Comparison of ENCODE assay signal across 14 cellular contexts in the genomic region with DNA sequence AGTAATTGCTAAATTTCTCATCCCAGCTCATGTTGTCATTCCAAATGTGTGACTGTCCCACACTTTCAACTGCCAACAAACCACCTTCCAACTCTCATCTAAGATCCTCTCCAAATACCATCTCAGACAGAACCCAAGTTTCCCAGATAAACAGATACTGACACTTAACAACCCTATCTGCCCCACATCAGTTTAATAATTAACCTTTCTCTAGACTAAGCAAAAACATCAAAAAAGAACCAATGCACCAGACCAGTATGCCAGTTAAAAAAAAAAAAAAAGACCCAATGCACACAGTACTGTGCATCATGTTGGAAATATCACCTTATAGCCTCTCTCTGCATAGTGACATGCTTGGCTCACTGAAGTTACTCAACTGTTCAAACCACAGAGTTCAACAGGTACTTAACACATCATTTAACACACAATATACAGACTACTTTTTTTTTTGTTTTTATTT. TPM values are rescaled to one million over a fixed set of nuclear protein-coding genes. Genes with fewer than 3 reads are reported as not detected.
DNase-seq lines count a peak whose midpoint lies in the region; ATAC-seq and TF ChIP-seq lines count a peak whose summit lies in the region.
"Had no signal": no experiment of that assay in that cellular context is flagged by ENCODE, and none has a peak within 500 bp of the region (broad histone marks: within the 10 kb centered on the region; RNA-seq: fewer than 3 reads in every experiment).

No MANE protein-coding gene starts in this region.

- no peaks in the 10 kb centered on the region for H3F3A ChIP-seq in PC-3 (ENCODE audit: low read length, unreplicated experiment)

- H3K27me3 Mint-ChIP-seq in activated CD8-positive, alpha-beta T cell treated with anti-CD3 and anti-CD28 coated beads for 36 hours, result no peaks in the 10 kb centered on the region
- no peaks in the 10 kb centered on the region for H3K27me3 Mint-ChIP-seq in activated CD8-positive, alpha-beta T cell treated with anti-CD3 and anti-CD28 coated beads, Interleukin-2, amount 10 ng/mL, durations not matched to agents 7 days and 5 days (ENCODE audit: low read depth)
- no peaks in the 10 kb centered on the region for H3K27me3 Mint-ChIP-seq in stimulated activated naive B cell treated with anti-CD40 and anti-IgM and Interleukin-4, amounts not matched to agents 10 μg/mL and 1 μg/mL and 100 μg/mL, for 72 hours

- TF ChIP-seq CTCF in activated CD8-positive, alpha-beta T cell treated with anti-CD3 and anti-CD28 coated beads for 36 hours (IDR thresholded peaks at IDR 0.05), result no peak
- TF ChIP-seq CTCF in PC-3 (conservative IDR thresholded peaks at IDR 0.05; ENCODE audit: low read depth, low read length) (no peak), fibroblast of villous mesenchyme (IDR thresholded peaks at IDR 0.05; ENCODE audit: insufficient read depth, low read depth, low read length) (no peak)

- H4K20me1 ChIP-seq in PC-3 (ENCODE audit: low read length), result 0 out of 2 replicates have a peak, but pooled peaks cover 8% of the 10 kb centered on the region

- CTCF ChIA-PET in activated CD8-positive, alpha-beta T cell treated with anti-CD3 and anti-CD28 coated beads for 36 hours (lab: Charles Lee), result no interaction called here
- CTCF ChIA-PET in activated CD8-positive, alpha-beta T cell treated with anti-CD3 and anti-CD28 coated beads, Interleukin-2, amount 10 ng/mL, durations not matched to agents 7 days and 5 days (lab: Charles Lee), result no interaction called here
- CTCF ChIA-PET in PC-3 (lab: Charles Lee), result no interaction called here

- no peak overlapping the region for H3K4me3 ChIP-seq in PC-3 (ENCODE audit: low read length)
- no peak overlapping the region for H3K4me3 ChIP-seq in fibroblast of villous mesenchyme (ENCODE audit: low read depth, low read length)
- no peak overlapping the region for H3K4me3 ChIP-seq in right cardiac atrium (ENCODE audit: low read length)
- H3K4me3 ChIP-seq: skin epidermis, transverse colon had no signal

- ATAC-seq in activated CD8-positive, alpha-beta T cell treated with anti-CD3 and anti-CD28 coated beads for 36 hours, result no peak
- ATAC-seq in activated CD8-positive, alpha-beta T cell treated with anti-CD3 and anti-CD28 coated beads, Interleukin-2, amount 10 ng/mL, durations not matched to agents 7 days and 5 days, result no peak
- ATAC-seq in PC-3, result no peak
- peak; percentile 29 to 38 for ATAC-seq in stimulated activated naive B cell treated with anti-CD40 and anti-IgM and Interleukin-4, amounts not matched to agents 10 μg/mL and 1 μg/mL and 100 μg/mL, for 72 hours (replicated peaks)
- ATAC-seq in HG02970 (IDR thresholded peaks at IDR 0.05; ENCODE audit: low FRiP score, unreplicated experiment), result no peak
- no peak for ATAC-seq in right cardiac atrium
- ATAC-seq: left cardiac atrium had no signal

- no peaks in the 10 kb centered on the region for H3K9me2 ChIP-seq in PC-3 (replicated peaks; ENCODE audit: low read length)

- peaks cover 66% of the 10 kb centered on the region for H3K4me1 Mint-ChIP-seq in activated CD8-positive, alpha-beta T cell treated with anti-CD3 and anti-CD28 coated beads for 36 hours (ENCODE audit: low read depth)
- peaks cover 67% of the 10 kb centered on the region for H3K4me1 Mint-ChIP-seq in activated CD8-positive, alpha-beta T cell treated with anti-CD3 and anti-CD28 coated beads, Interleukin-2, amount 10 ng/mL, durations not matched to agents 7 days and 5 days (ENCODE audit: low read depth)
- H3K4me1 Mint-ChIP-seq in stimulated activated naive B cell treated with anti-CD40 and anti-IgM and Interleukin-4, amounts not matched to agents 10 μg/mL and 1 μg/mL and 100 μg/mL, for 72 hours, result peaks cover 33 to 57% of the 10 kb centered on the region in 2 donors

- peaks cover 91% of the 10 kb centered on the region for H3K79me2 ChIP-seq in PC-3 (ENCODE audit: low read length)

- intact Hi-C loops in activated CD8-positive, alpha-beta T cell treated with anti-CD3 and anti-CD28 coated beads for 36 hours (cut with micrococcal nuclease), result loop anchor here (5.0 kb wide), 1 partner anchor 58 kb away; no protein-coding TSS in a partner anchor
- intact Hi-C loops in PC-3 (cut with micrococcal nuclease), result no loop called here
- intact Hi-C loops in right cardiac atrium (cut with DNase I), result no loop called here

- POLR2A ChIA-PET in activated CD8-positive, alpha-beta T cell treated with anti-CD3 and anti-CD28 coated beads for 36 hours (lab: Charles Lee), result no interaction called here
- POLR2A ChIA-PET in activated CD8-positive, alpha-beta T cell treated with anti-CD3 and anti-CD28 coated beads, Interleukin-2, amount 10 ng/mL, durations not matched to agents 7 days and 5 days (lab: Charles Lee), result no interaction called here
- POLR2A ChIA-PET in PC-3 (lab: Charles Lee; ENCODE audit: unreplicated experiment), result no interaction called here

- peak overlapping the region; percentile 8; the same call in 1 of the 2 replicates for H3K4me2 ChIP-seq in PC-3 (ENCODE audit: low read length)

- no peak overlapping the region for H2AFZ ChIP-seq in PC-3 (ENCODE audit: low read length)

- H3K9me3 ChIP-seq in PC-3 (ENCODE audit: low read length) (no peaks in the 10 kb centered on the region), right cardiac atrium (ENCODE audit: control insufficient read depth, low read length) (no peaks in the 10 kb centered on the region)
- H3K9me3 ChIP-seq: transverse colon had no signal

- H3K27ac ChIP-seq in PC-3 (ENCODE audit: low read length), result no peak overlapping the region
- H3K27ac ChIP-seq in right cardiac atrium (ENCODE audit: low read length), result no peak overlapping the region
- H3K27ac ChIP-seq: skin epidermis, transverse colon had no signal

- H3K27me3 ChIP-seq in PC-3 (ENCODE audit: low read length), result no peaks in the 10 kb centered on the region
- no peaks in the 10 kb centered on the region for H3K27me3 ChIP-seq in right cardiac atrium (ENCODE audit: control insufficient read depth, insufficient read depth)
- H3K27me3 ChIP-seq: transverse colon had no signal

- peaks cover 7% of the 10 kb centered on the region for H3K36me3 Mint-ChIP-seq in activated CD8-positive, alpha-beta T cell treated with anti-CD3 and anti-CD28 coated beads for 36 hours (ENCODE audit: low read depth)
- peaks cover 10% of the 10 kb centered on the region for H3K36me3 Mint-ChIP-seq in activated CD8-positive, alpha-beta T cell treated with anti-CD3 and anti-CD28 coated beads, Interleukin-2, amount 10 ng/mL, durations not matched to agents 7 days and 5 days (ENCODE audit: low read depth)
- H3K36me3 Mint-ChIP-seq in stimulated activated naive B cell treated with anti-CD40 and anti-IgM and Interleukin-4, amounts not matched to agents 10 μg/mL and 1 μg/mL and 100 μg/mL, for 72 hours, result peaks cover 0 to 2% of the 10 kb centered on the region in 2 donors

- H3K9me3 Mint-ChIP-seq in activated CD8-positive, alpha-beta T cell treated with anti-CD3 and anti-CD28 coated beads for 36 hours, result no peaks in the 10 kb centered on the region
- H3K9me3 Mint-ChIP-seq in activated CD8-positive, alpha-beta T cell treated with anti-CD3 and anti-CD28 coated beads, Interleukin-2, amount 10 ng/mL, durations not matched to agents 7 days and 5 days (ENCODE audit: insufficient read depth), result no peaks in the 10 kb centered on the region
- no peaks in the 10 kb centered on the region for H3K9me3 Mint-ChIP-seq in stimulated activated naive B cell treated with anti-CD40 and anti-IgM and Interleukin-4, amounts not matched to agents 10 μg/mL and 1 μg/mL and 100 μg/mL, for 72 hours

- peaks cover 28% of the 10 kb centered on the region for H3K4me1 ChIP-seq in PC-3 (ENCODE audit: insufficient read depth, low read length)
- H3K4me1 ChIP-seq in right cardiac atrium (ENCODE audit: control insufficient read depth, insufficient read depth, low read length), result peaks cover 2% of the 10 kb centered on the region

- H3K9ac ChIP-seq in PC-3 (ENCODE audit: low read length), result no peak overlapping the region

- BruUV-seq in PC-3 (replicated peaks; lab: Mats Ljungman, UMichigan), result no TSS peak

- H3K4me3 Mint-ChIP-seq in activated CD8-positive, alpha-beta T cell treated with anti-CD3 and anti-CD28 coated beads for 36 hours, result no peak overlapping the region
- H3K4me3 Mint-ChIP-seq in activated CD8-positive, alpha-beta T cell treated with anti-CD3 and anti-CD28 coated beads, Interleukin-2, amount 10 ng/mL, durations not matched to agents 7 days and 5 days, result no peak overlapping the region
- no peak overlapping the region for H3K4me3 Mint-ChIP-seq in stimulated activated naive B cell treated with anti-CD40 and anti-IgM and Interleukin-4, amounts not matched to agents 10 μg/mL and 1 μg/mL and 100 μg/mL, for 72 hours

- peak overlapping the region; percentile 3 for H3K27ac Mint-ChIP-seq in activated CD8-positive, alpha-beta T cell treated with anti-CD3 and anti-CD28 coated beads for 36 hours
- no peak overlapping the region for H3K27ac Mint-ChIP-seq in activated CD8-positive, alpha-beta T cell treated with anti-CD3 and anti-CD28 coated beads, Interleukin-2, amount 10 ng/mL, durations not matched to agents 7 days and 5 days
- peak overlapping the region; percentile 3 for H3K27ac Mint-ChIP-seq in stimulated activated naive B cell treated with anti-CD40 and anti-IgM and Interleukin-4, amounts not matched to agents 10 μg/mL and 1 μg/mL and 100 μg/mL, for 72 hours

- H3K36me3 ChIP-seq in PC-3 (ENCODE audit: low read depth, low read length), result no peaks in the 10 kb centered on the region
- H3K36me3 ChIP-seq: transverse colon had no signal

- DNase-seq in activated CD8-positive, alpha-beta T cell treated with anti-CD3 and anti-CD28 coated beads for 36 hours, result no peak
- DNase-seq in activated CD8-positive, alpha-beta T cell treated with anti-CD3 and anti-CD28 coated beads, Interleukin-2, amount 10 ng/mL, durations not matched to agents 7 days and 5 days, result no peak
- DNase-seq in PC-3 (peak; percentile 64), fibroblast of villous mesenchyme (ENCODE audit: low read depth) (peak; percentile 43), right cardiac atrium (no peak)
- no peak for DNase-seq in stimulated activated naive B cell treated with anti-CD40 and anti-IgM and Interleukin-4, amounts not matched to agents 10 μg/mL and 1 μg/mL and 100 μg/mL, for 72 hours
- no peak for DNase-seq in stimulated activated naive CD4-positive, alpha-beta T cell treated with Interleukin-2 at 50 U/mL for 16 hours (lab: John Stamatoyannopoulos, UW)
- DNase-seq: amniotic stem cell, DMS79 treated with DMSO at 0.1 percent for 48 hours, left cardiac atrium, T1000, transverse colon had no signal

RNA-seq across cellular contexts. Expression of gene SFMBT1, which starts 5.5 kb away (rescaled TPM):
- 10 to 100 TPM; 17.8 to 20.1 TPM for total RNA-seq in activated CD8-positive, alpha-beta T cell treated with anti-CD3 and anti-CD28 coated beads for 36 hours
- 10 to 100 TPM; 31.1 to 33.3 TPM for total RNA-seq in activated CD8-positive, alpha-beta T cell treated with anti-CD3 and anti-CD28 coated beads, Interleukin-2, amount 10 ng/mL, durations not matched to agents 7 days and 5 days
- total RNA-seq in PC-3 (2014; rRNA removed) (10.8 and 35.6 TPM in 2 replicates), fibroblast of villous mesenchyme (3.9 and 4.8 TPM in 2 replicates), right cardiac atrium (10 to 100 TPM; 12.3 to 19.3 (median 16.0) TPM)
- 3.8 TPM for polyA plus RNA-seq in right cardiac atrium

Comparison
In these comparisons a context has a peak if more than half of its experiments do, and no peak if none do; other contexts are left out.
1. ATAC-seq: peak in stimulated activated naive B cell treated with anti-CD40 and anti-IgM and Interleukin-4, amounts not matched to agents 10 μg/mL and 1 μg/mL and 100 μg/mL, for 72 hours (2 of 2); none in activated CD8-positive, alpha-beta T cell treated with anti-CD3 and anti-CD28 coated beads for 36 hours (single experiment), activated CD8-positive, alpha-beta T cell treated with anti-CD3 and anti-CD28 coated beads, Interleukin-2, amount 10 ng/mL, durations not matched to agents 7 days and 5 days (single experiment), PC-3 (single experiment), HG02970 (single experiment) and right cardiac atrium (0 of 2).
2. DNase-seq: peak in PC-3 (single experiment) and fibroblast of villous mesenchyme (single experiment); none in activated CD8-positive, alpha-beta T cell treated with anti-CD3 and anti-CD28 coated beads for 36 hours (single experiment), activated CD8-positive, alpha-beta T cell treated with anti-CD3 and anti-CD28 coated beads, Interleukin-2, amount 10 ng/mL, durations not matched to agents 7 days and 5 days (single experiment), stimulated activated naive B cell treated with anti-CD40 and anti-IgM and Interleukin-4, amounts not matched to agents 10 μg/mL and 1 μg/mL and 100 μg/mL, for 72 hours (single experiment), stimulated activated naive CD4-positive, alpha-beta T cell treated with Interleukin-2 at 50 U/mL for 16 hours (single experiment) and right cardiac atrium (0 of 3).